Comparison of ENCODE assay signal across 11 cellular contexts in genomic region chr2:233448220-233448559, GRCh38.
DNase-seq lines count a peak whose midpoint lies in the region; ATAC-seq and TF ChIP-seq lines count a peak whose summit lies in the region.
"Had no signal": no experiment of that assay in that cellular context is flagged by ENCODE, and none has a peak within 500 bp of the region (broad histone marks: within the 10 kb centered on the region; RNA-seq: fewer than 3 reads in every experiment).

No MANE protein-coding gene starts in this region.

- H3K4me3 Mint-ChIP-seq in stimulated activated naive B cell treated with anti-CD40 and anti-IgM and Interleukin-4, amounts not matched to agents 10 μg/mL and 1 μg/mL and 100 μg/mL, for 72 hours = no peak overlapping the region
- H3K4me3 Mint-ChIP-seq: activated CD4-positive, alpha-beta T cell treated with anti-CD3 and anti-CD28 coated beads, Interleukin-2, amount 10 ng/mL, durations not matched to agents 7 days and 5 days had no signal

- H3K4me3 ChIP-seq in epithelial cell of proximal tubule (ENCODE audit: low read depth, low read length) (peak overlapping the region; percentile 8), lower lobe of right lung (no peak overlapping the region)
- H3K4me3 ChIP-seq: colonic mucosa had no signal

- no peak for DNase-seq in activated naive CD4-positive, alpha-beta T cell treated with anti-CD3 and anti-CD28 coated beads, Interleukin-2, amount 50 U/mL, for 72 hours (ENCODE audit: low spot score in 2 of 2)
- no peak for DNase-seq in activated naive CD4-positive, alpha-beta T cell (lab: John Stamatoyannopoulos, UW)
- DNase-seq in NCI-H82 (lab: John Stamatoyannopoulos, UW) (peak; percentile 44), epithelial cell of proximal tubule (ENCODE audit: low read depth) (no peak), lower lobe of right lung (no peak)
- no peak for DNase-seq in stimulated activated naive B cell treated with anti-CD40 and anti-IgM and Interleukin-4, amounts not matched to agents 10 μg/mL and 1 μg/mL and 100 μg/mL, for 72 hours
- DNase-seq: activated CD4-positive, alpha-beta T cell treated with anti-CD3 and anti-CD28 coated beads, Interleukin-2, amount 10 ng/mL, durations not matched to agents 7 days and 5 days; colonic mucosa; kidney glomerular epithelial cell had no signal

- H3K9me3 ChIP-seq in lower lobe of right lung = no peaks in the 10 kb centered on the region
- H3K9me3 ChIP-seq: colonic mucosa had no signal

- intact Hi-C loops in lower lobe of right lung (cut with DNase I) = no loop called here

- H3K27ac Mint-ChIP-seq in activated naive CD4-positive, alpha-beta T cell treated with anti-CD3 and anti-CD28 coated beads, Interleukin-2, amount 50 U/mL, for 72 hours = peak overlapping the region; percentile 2 to 62
- H3K27ac Mint-ChIP-seq in stimulated activated naive B cell treated with anti-CD40 and anti-IgM and Interleukin-4, amounts not matched to agents 10 μg/mL and 1 μg/mL and 100 μg/mL, for 72 hours = peak overlapping the region; percentile 91
- H3K27ac Mint-ChIP-seq: activated CD4-positive, alpha-beta T cell treated with anti-CD3 and anti-CD28 coated beads, Interleukin-2, amount 10 ng/mL, durations not matched to agents 7 days and 5 days had no signal

- no peak overlapping the region for H3K27ac ChIP-seq in lower lobe of right lung
- H3K27ac ChIP-seq: colonic mucosa had no signal

- H3K36me3 Mint-ChIP-seq in activated naive CD4-positive, alpha-beta T cell treated with anti-CD3 and anti-CD28 coated beads, Interleukin-2, amount 50 U/mL, for 72 hours = no peaks in the 10 kb centered on the region
- peaks cover 54 to 66% of the 10 kb centered on the region in 2 donors for H3K36me3 Mint-ChIP-seq in stimulated activated naive B cell treated with anti-CD40 and anti-IgM and Interleukin-4, amounts not matched to agents 10 μg/mL and 1 μg/mL and 100 μg/mL, for 72 hours

- H3K4me1 Mint-ChIP-seq in stimulated activated naive B cell treated with anti-CD40 and anti-IgM and Interleukin-4, amounts not matched to agents 10 μg/mL and 1 μg/mL and 100 μg/mL, for 72 hours = peaks cover 14 to 32% of the 10 kb centered on the region in 2 donors

- no peaks in the 10 kb centered on the region for H3K27me3 ChIP-seq in lower lobe of right lung (ENCODE audit: low read depth)
- H3K27me3 ChIP-seq: colonic mucosa had no signal

- H3K36me3 ChIP-seq in lower lobe of right lung = peaks cover 86% of the 10 kb centered on the region

- no peaks in the 10 kb centered on the region for H3K9me3 Mint-ChIP-seq in activated naive CD4-positive, alpha-beta T cell treated with anti-CD3 and anti-CD28 coated beads, Interleukin-2, amount 50 U/mL, for 72 hours
- no peaks in the 10 kb centered on the region for H3K9me3 Mint-ChIP-seq in stimulated activated naive B cell treated with anti-CD40 and anti-IgM and Interleukin-4, amounts not matched to agents 10 μg/mL and 1 μg/mL and 100 μg/mL, for 72 hours
- H3K9me3 Mint-ChIP-seq: activated CD4-positive, alpha-beta T cell treated with anti-CD3 and anti-CD28 coated beads, Interleukin-2, amount 10 ng/mL, durations not matched to agents 7 days and 5 days had no signal

- no peaks in the 10 kb centered on the region for H3K4me1 ChIP-seq in lower lobe of right lung
- H3K4me1 ChIP-seq: colonic mucosa had no signal

- H3K27me3 Mint-ChIP-seq in stimulated activated naive B cell treated with anti-CD40 and anti-IgM and Interleukin-4, amounts not matched to agents 10 μg/mL and 1 μg/mL and 100 μg/mL, for 72 hours = no peaks in the 10 kb centered on the region
- H3K27me3 Mint-ChIP-seq: activated CD4-positive, alpha-beta T cell treated with anti-CD3 and anti-CD28 coated beads, Interleukin-2, amount 10 ng/mL, durations not matched to agents 7 days and 5 days had no signal

- ATAC-seq in activated naive CD4-positive, alpha-beta T cell treated with anti-CD3 and anti-CD28 coated beads, Interleukin-2, amount 50 U/mL, for 72 hours = no peak
- no peak for ATAC-seq in stimulated activated naive B cell treated with anti-CD40 and anti-IgM and Interleukin-4, amounts not matched to agents 10 μg/mL and 1 μg/mL and 100 μg/mL, for 72 hours (replicated peaks)
- no peak for ATAC-seq in HG03175 (IDR thresholded peaks at IDR 0.05; ENCODE audit: unreplicated experiment)
- ATAC-seq in lower lobe of right lung = no peak
- ATAC-seq in GM21515 (IDR thresholded peaks at IDR 0.05; ENCODE audit: unreplicated experiment) = no peak

- TF ChIP-seq CTCF in epithelial cell of proximal tubule (conservative IDR thresholded peaks at IDR 0.05; ENCODE audit: low read depth, low read length) (peak; percentile 58), lower lobe of right lung (IDR thresholded peaks at IDR 0.05) (no peak)
